Comparison of ENCODE assay signal across 27 cellular contexts in genomic region chr15:81221449-81221848, GRCh38. TPM values are rescaled to one million over a fixed set of nuclear protein-coding genes. Genes with fewer than 3 reads are reported as not detected.
DNase-seq lines count a peak whose midpoint lies in the region; ATAC-seq and TF ChIP-seq lines count a peak whose summit lies in the region.
"Had no signal": no experiment of that assay in that cellular context is flagged by ENCODE, and none has a peak within 500 bp of the region (broad histone marks: within the 10 kb centered on the region; RNA-seq: fewer than 3 reads in every experiment).

No MANE protein-coding gene starts in this region.

- no peaks in the 10 kb centered on the region for H3F3A ChIP-seq in SK-N-SH (replicated peaks; ENCODE audit: insufficient read depth)

- intact Hi-C loops in lower lobe of right lung (cut with DNase I) (no loop called here), upper lobe of right lung (cut with DNase I) (no loop called here)

- no peaks in the 10 kb centered on the region for H4K20me1 ChIP-seq in SK-N-SH (ENCODE audit: insufficient read depth)

- TF ChIP-seq RAD21 in SK-N-SH (IDR thresholded peaks at IDR 0.05; ENCODE audit: low read length) = no peak

- CTCF ChIA-PET in SK-N-SH (lab: Yijun Ruan, JAX) = interaction anchor here (1.8 kb wide), 1 partner anchor 45 kb away, joined by 12 read pairs; no protein-coding TSS in a partner anchor

- TF ChIP-seq EP300 in SK-N-SH (IDR thresholded peaks at IDR 0.05; ENCODE audit: borderline replicate concordance in 1 of 2, low read depth in 1 of 2, low read length in 1 of 2) = no peak

- ATAC-seq in SK-N-SH treated with all-trans-retinoic acid at 6 μM for 48 hours (no peak), lower lobe of right lung (peak in 1 of 2 donors; percentile 39), upper lobe of right lung (no peak), foreskin keratinocyte (no peak)

- H3K4me3 ChIP-seq in SK-N-SH (ENCODE audit: low read depth in 2 of 2, low read length in 1 of 2) = no peak overlapping the region
- H3K4me3 ChIP-seq in fibroblast of the aortic adventitia (ENCODE audit: low read depth, low read length) = no peak overlapping the region
- no peak overlapping the region for H3K4me3 ChIP-seq in lower lobe of right lung
- no peak overlapping the region for H3K4me3 ChIP-seq in upper lobe of right lung
- H3K4me3 ChIP-seq: neural progenitor cell, prostate gland, spleen, tibial nerve had no signal

- TF ChIP-seq POLR2A in erythroblast (IDR thresholded peaks at IDR 0.05; ENCODE audit: low read length) = no peak

- H3K9me3 ChIP-seq in SK-N-SH = no peaks in the 10 kb centered on the region
- no peaks in the 10 kb centered on the region for H3K9me3 ChIP-seq in lower lobe of right lung
- no peaks in the 10 kb centered on the region for H3K9me3 ChIP-seq in upper lobe of right lung
- H3K9me3 ChIP-seq: BE2C, prostate gland, spleen, tibial nerve had no signal

- H3K36me3 ChIP-seq in SK-N-SH (replicated peaks in 1 of 2; ENCODE audit: control insufficient read depth in 1 of 2, insufficient read depth in 2 of 2, low read length in 1 of 2) (no peaks in the 10 kb centered on the region), lower lobe of right lung (no peaks in the 10 kb centered on the region), upper lobe of right lung (no peaks in the 10 kb centered on the region)
- H3K36me3 ChIP-seq: BE2C, neural progenitor cell, prostate gland, spleen, tibial nerve had no signal

- TF ChIP-seq CTCF in SK-N-SH (IDR thresholded peaks at IDR 0.05) (no peak), fibroblast of the aortic adventitia (IDR thresholded peaks at IDR 0.05; ENCODE audit: insufficient read depth, low read length) (no peak), lower lobe of right lung (IDR thresholded peaks at IDR 0.05) (no peak), upper lobe of right lung (IDR thresholded peaks at IDR 0.05) (no peak), foreskin keratinocyte (conservative IDR thresholded peaks at IDR 0.05) (no peak)

- H3K79me2 ChIP-seq in SK-N-SH (ENCODE audit: insufficient read depth) = no peaks in the 10 kb centered on the region

- no peak overlapping the region for H3K27ac ChIP-seq in SK-N-SH (ENCODE audit: low read depth in 2 of 2, low read length in 1 of 2)
- H3K27ac ChIP-seq in lower lobe of right lung = peak overlapping the region; percentile 54
- peak overlapping the region; percentile 43 for H3K27ac ChIP-seq in upper lobe of right lung
- H3K27ac ChIP-seq in foreskin keratinocyte = no peak overlapping the region
- H3K27ac ChIP-seq: 22Rv1, neural progenitor cell, prostate gland, spleen had no signal

- no peak overlapping the region for H3K4me2 ChIP-seq in SK-N-SH
- H3K4me2 ChIP-seq: neural progenitor cell had no signal

- H3K9me2 ChIP-seq in SK-N-SH = no peaks in the 10 kb centered on the region

- no peak overlapping the region for H3K9ac ChIP-seq in SK-N-SH
- H3K9ac ChIP-seq: neural progenitor cell had no signal

- H3K27me3 ChIP-seq in SK-N-SH (ENCODE audit: insufficient read depth) (no peaks in the 10 kb centered on the region), lower lobe of right lung (ENCODE audit: low read depth) (no peaks in the 10 kb centered on the region), upper lobe of right lung (no peaks in the 10 kb centered on the region), foreskin keratinocyte (no peaks in the 10 kb centered on the region)
- H3K27me3 ChIP-seq: BE2C, neural progenitor cell, tibial nerve had no signal

- no peak overlapping the region for H2AFZ ChIP-seq in SK-N-SH (ENCODE audit: low read depth)
- H2AFZ ChIP-seq: neural progenitor cell had no signal

- 12% methylated on average over 1 of the region's 1 CpG for WGBS in SK-N-SH (ENCODE audit: low lambda C conversion rate)

- H3K4me1 ChIP-seq in SK-N-SH (ENCODE audit: control insufficient read depth in 1 of 2, insufficient read depth in 2 of 2, low read depth in 1 of 2, low read length in 1 of 2) (peaks cover 0 to 3% of the 10 kb centered on the region in 2 experiments; a peak in 1 of 4 replicates), lower lobe of right lung (peaks cover 33% of the 10 kb centered on the region), upper lobe of right lung (peaks cover 34% of the 10 kb centered on the region), foreskin keratinocyte (no peaks in the 10 kb centered on the region)
- H3K4me1 ChIP-seq: BE2C, neural progenitor cell, prostate gland had no signal

- DNase-seq in SK-N-SH (peak; percentile 7), fibroblast of the aortic adventitia (ENCODE audit: low read depth) (peak; percentile 44), lower lobe of right lung (no peak), upper lobe of right lung (no peak), foreskin keratinocyte (no peak), erythroblast (lab: John Stamatoyannopoulos, UW) (no peak)
- DNase-seq in activated naive CD4-positive, alpha-beta T cell treated with anti-CD3 and anti-CD28 coated beads, Interleukin-2, amount 50 U/mL, for 16 hours = no peak
- DNase-seq: activated CD4-positive, alpha-beta T cell treated with anti-CD3 and anti-CD28 coated beads for 4 hours; activated naive CD4-positive, alpha-beta T cell treated with anti-CD3 and anti-CD28 coated beads for 36 hours; activated T-cell treated with anti-CD3 and anti-CD28 coated beads, Interleukin-2, amount 50 U/mL, for 48 hours; anterior cingulate cortex; BE2C; central memory CD4-positive, alpha-beta T cell; DMS79; immature natural killer cell; NCI-H1092 treated with DMSO at 0.1 percent for 48 hours; NCI-H2081 treated with DMSO at 0.1 percent for 48 hours; NCI-H446; spleen; stimulated activated CD4-positive, alpha-beta T cell treated with anti-CD3 and anti-CD28 coated beads, Interleukin-4, amount 100 ng/mL, for 1 hour; stimulated activated naive CD4-positive, alpha-beta T cell had no signal

- POLR2A ChIA-PET in SK-N-SH (lab: Yijun Ruan, JAX) = no interaction called here

TF ChIP-seq in SK-N-SH, 30 proteins besides CTCF, POLR2A, EP300 and RAD21 (continues in another document):
- TF ChIP-seq MEF2A (IDR thresholded peaks at IDR 0.05; ENCODE audit: borderline replicate concordance, low read depth) = no peak
- no peak for TF ChIP-seq POLR2AphosphoS5 (IDR thresholded peaks at IDR 0.05; ENCODE audit: low read depth, low read length)
- TF ChIP-seq ELF1 (IDR thresholded peaks at IDR 0.05) = no peak
- TF ChIP-seq ZBTB33 (IDR thresholded peaks at IDR 0.05; ENCODE audit: borderline replicate concordance, low read depth) = no peak
- TF ChIP-seq MAX (IDR thresholded peaks at IDR 0.05; ENCODE audit: low read depth) = no peak

TF ChIP-seq in SK-N-SH treated with all-trans-retinoic acid at 6 μM for 48 hours, 23 proteins besides CTCF, POLR2A, EP300 and RAD21 (continues in another document):
- TF ChIP-seq ZC3H10 (CRISPR knock-in tag; IDR thresholded peaks at IDR 0.05) (no peak), GLIS3 (CRISPR knock-in tag; IDR thresholded peaks at IDR 0.05) (no peak), ZFP30 (CRISPR knock-in tag; IDR thresholded peaks at IDR 0.05) (no peak), ESRRG (CRISPR knock-in tag; IDR thresholded peaks at IDR 0.05) (no peak), OSR1 (CRISPR knock-in tag; IDR thresholded peaks at IDR 0.05) (no peak), PATZ1 (CRISPR knock-in tag; IDR thresholded peaks at IDR 0.05; ENCODE audit: borderline replicate concordance) (no peak), RARB (CRISPR knock-in tag; IDR thresholded peaks at IDR 0.05) (no peak), POU6F1 (CRISPR knock-in tag; IDR thresholded peaks at IDR 0.05; ENCODE audit: borderline replicate concordance, low read depth) (no peak)

RNA-seq across cellular contexts. Expression of gene IL16, which starts 24.8 kb away (rescaled TPM):
- 0.10 TPM in 1 of 2 replicates, not detected in the other for polyA plus RNA-seq in SK-N-SH (2012; rRNA removed)
- polyA plus RNA-seq in SK-N-SH (2012; cell fraction: cytosol; rRNA removed) = not detected in 2 replicates
- polyA plus RNA-seq in SK-N-SH (2012; cell fraction: nucleus; rRNA removed) = not detected in 2 replicates
- total RNA-seq in fibroblast of the aortic adventitia (ENCODE audit: low replicate concordance) = 0.65 and 1.4 TPM in 2 replicates
- total RNA-seq in lower lobe of right lung = 34.6 TPM
- 39.3 TPM for total RNA-seq in upper lobe of right lung
- 0.07 TPM in 1 of 2 replicates, not detected in the other for total RNA-seq in foreskin keratinocyte
- polyA plus RNA-seq in foreskin keratinocyte = not detected in 2 replicates
- total RNA-seq: LHCN-M2 had no signal

Comparison
In these comparisons a context has a peak if more than half of its experiments do, and no peak if none do; other contexts are left out.
1. DNase-seq: peak in SK-N-SH (single experiment) and fibroblast of the aortic adventitia (single experiment); none in lower lobe of right lung (single experiment), upper lobe of right lung (single experiment), activated naive CD4-positive, alpha-beta T cell treated with anti-CD3 and anti-CD28 coated beads, Interleukin-2, amount 50 U/mL, for 16 hours (single experiment), foreskin keratinocyte (0 of 2) and erythroblast (0 of 2).
2. H3K27ac ChIP-seq: peak in lower lobe of right lung (single experiment) and upper lobe of right lung (single experiment); none in SK-N-SH (0 of 2) and foreskin keratinocyte (single experiment).
3. RNA of gene IL16, which starts 24.8 kb away (total RNA-seq): 39.3 TPM in upper lobe of right lung (single experiment) and 34.6 TPM in lower lobe of right lung (single experiment); 0.65 to 1.4 TPM in fibroblast of the aortic adventitia and 0.07 TPM in foreskin keratinocyte; every median in the first group is over 10 times any median in the second.